ENCODE assay signal across 8 cellular contexts in genomic region chr17:8222630-8223355, GRCh38.
DNase-seq lines count a peak whose midpoint lies in the region; ATAC-seq lines count a peak whose summit lies in the region.

No MANE protein-coding gene starts in this region.

- peak overlapping the region; percentile 100 for H3K27ac Mint-ChIP-seq in memory B cell

- peaks cover 52% of the 10 kb centered on the region for H3K4me1 Mint-ChIP-seq in memory B cell

- no peaks in the 10 kb centered on the region for H3K27me3 Mint-ChIP-seq in memory B cell

- H3K9me3 Mint-ChIP-seq in memory B cell: no peaks in the 10 kb centered on the region

- ATAC-seq in GM19351 (IDR thresholded peaks at IDR 0.05; ENCODE audit: unreplicated experiment) (peak; percentile 30), HG03521 (IDR thresholded peaks at IDR 0.05; ENCODE audit: unreplicated experiment) (peak; percentile 34), memory B cell (ENCODE audit: low read depth) (peak; percentile 47)

- peaks cover 16% of the 10 kb centered on the region for H3K36me3 Mint-ChIP-seq in memory B cell

- DNase-seq in C1 segment of cervical spinal cord (lab: John Stamatoyannopoulos, UW): peak; percentile 83 to 98 (median 92)
- peak; percentile 97 for DNase-seq in NCI-H82 (lab: John Stamatoyannopoulos, UW)
- DNase-seq in activated CD8-positive, alpha-beta memory T cell treated with anti-CD3 and anti-CD28 coated beads for 1 hour (ENCODE audit: extremely low read depth in 1 of 2, low read depth in 1 of 2): peak; percentile 62 to 82
- peak; percentile 74 for DNase-seq in effector CD4-positive, alpha-beta T cell
- peak; percentile 86 to 94 for DNase-seq in memory B cell (ENCODE audit: low spot score in 2 of 2)
- peak; percentile 82 to 90 (median 88) for DNase-seq in stimulated activated CD4-positive, alpha-beta T cell treated with anti-CD3 and anti-CD28 coated beads, TNF-alpha, amount 100 ng/mL, for 48 hours (ENCODE audit: low read depth in 3 of 3)

- H3K4me3 Mint-ChIP-seq in memory B cell: peak overlapping the region; percentile 94

Comparison
In these comparisons a context has a peak if more than half of its experiments do, and no peak if none do; other contexts are left out.
1. Peak in every context shown above with its lines: DNase-seq and ATAC-seq.